ENCODE assay signal across 32 cellular contexts in genomic region chr18:48034651-48035555, GRCh38.
DNase-seq lines count a peak whose midpoint lies in the region; ATAC-seq and TF ChIP-seq lines count a peak whose summit lies in the region.
"Had no signal": no experiment of that assay in that cellular context is flagged by ENCODE, and none has a peak within 500 bp of the region (broad histone marks: within the 10 kb centered on the region; RNA-seq: fewer than 3 reads in every experiment).

No MANE protein-coding gene starts in this region.

- H3K18ac ChIP-seq in mesenchymal stem cell (ENCODE audit: low read depth in 1 of 2, low read length in 2 of 2) = no peak overlapping the region

- no peak overlapping the region for H2BK12ac ChIP-seq in mesenchymal stem cell (ENCODE audit: low read length in 2 of 2)

- DNase-seq in cardiac muscle cell (ENCODE audit: low read depth in 1 of 2, low spot score in 1 of 2) (peak in 1 of 2 donors; percentile 42), left ventricle myocardium superior (no peak), coronary artery (ENCODE audit: low spot score) (peak; percentile 58), ureter (ENCODE audit: low spot score) (peak; percentile 35), RKO (ENCODE audit: low spot score) (no peak), mesenchymal stem cell (no peak)
- peak; percentile 51 for DNase-seq in natural killer cell treated with Interleukin-12 subunit alpha and Interleukin-12 subunit beta and Interleukin-15 and Interleukin-18, amount 100 ng/mL, for 72 hours (ENCODE audit: low spot score)
- DNase-seq in naive thymus-derived CD8-positive, alpha-beta T cell = no peak
- DNase-seq: activated CD4-positive, alpha-beta memory T cell treated with anti-CD3 and anti-CD28 coated beads, Interleukin-2, amount 10 ng/mL, durations not matched to agents 7 days and 5 days; activated CD4-positive, alpha-beta T cell treated with anti-CD3 and anti-CD28 coated beads for 1 hour; activated CD8-positive, alpha-beta memory T cell treated with anti-CD3 and anti-CD28 coated beads, Interleukin-2, amount 50 U/mL, for 48 hours; AML-193; CD8-positive, alpha-beta T cell; central memory CD4-positive, alpha-beta T cell; dermis blood vessel endothelial cell; DMS 273 treated with DMSO at 0.1 percent for 48 hours; Kasumi-1; NCI-H146; NCI-H510A treated with DMSO at 0.1 percent for 48 hours; stimulated activated CD4-positive, alpha-beta T cell treated with anti-CD3 and anti-CD28 coated beads, Interleukin-12 subunit alpha, Interleukin-12 subunit beta, amount 100 ng/mL, for 4 hours; stimulated activated CD4-positive, alpha-beta T cell treated with anti-CD3 and anti-CD28 coated beads, Interleukin-4, amount 100 ng/mL, for 1 hour had no signal

- H3K27me3 ChIP-seq in cardiac muscle cell (no peaks in the 10 kb centered on the region), mesenchymal stem cell (ENCODE audit: control insufficient read depth in 1 of 2, insufficient read depth in 1 of 2, low read length in 2 of 2) (peaks cover 0 to under 1% of the 10 kb centered on the region in 2 experiments)
- H3K27me3 ChIP-seq: SJSA1, suprapubic skin had no signal

- intact Hi-C loops in left ventricle myocardium superior (cut with micrococcal nuclease) = loop anchor here (5.0 to 10.0 kb wide), 2 partner anchors 310 to 412 kb away; no protein-coding TSS in a partner anchor

- H3K27ac ChIP-seq in cardiac muscle cell (peak overlapping the region; percentile 0), coronary artery (peak overlapping the region in 1 of 2 donors; percentile 60), mesenchymal stem cell (ENCODE audit: low read length, poor library complexity, severe bottlenecking) (no peak overlapping the region)
- H3K27ac ChIP-seq: A549, lower lobe of right lung, SJSA1, suprapubic skin had no signal

- no peaks in the 10 kb centered on the region for H3K36me3 Mint-ChIP-seq in natural killer cell treated with Interleukin-12 subunit alpha and Interleukin-12 subunit beta and Interleukin-15 and Interleukin-18, amount 100 ng/mL, for 72 hours
- no peaks in the 10 kb centered on the region for H3K36me3 Mint-ChIP-seq in naive thymus-derived CD8-positive, alpha-beta T cell
- H3K36me3 Mint-ChIP-seq: activated naive CD4-positive, alpha-beta T cell treated with anti-CD3 and anti-CD28 coated beads, Interleukin-2, amount 50 U/mL, for 72 hours; CD8-positive, alpha-beta T cell; stimulated activated effector memory CD8-positive, alpha-beta T cell treated with anti-CD3 and anti-CD28 coated beads, Interleukin-12 subunit alpha, Interleukin-12 subunit beta, amount 100 ng/mL, for 72 hours had no signal

- H4K91ac ChIP-seq in mesenchymal stem cell (ENCODE audit: low read length) = no peak overlapping the region

- H3K4me1 ChIP-seq in cardiac muscle cell (ENCODE audit: low read depth) (peaks cover 6% of the 10 kb centered on the region), mesenchymal stem cell (ENCODE audit: control insufficient read depth, insufficient read depth, low read depth, low read length) (peaks cover 13% of the 10 kb centered on the region)
- H3K4me1 ChIP-seq: A549, SJSA1 had no signal

- H3K23ac ChIP-seq in mesenchymal stem cell (ENCODE audit: low read length in 2 of 2) = no peak overlapping the region

- H3K4me3 Mint-ChIP-seq in natural killer cell treated with Interleukin-12 subunit alpha and Interleukin-12 subunit beta and Interleukin-15 and Interleukin-18, amount 100 ng/mL, for 72 hours = no peak overlapping the region
- H3K4me3 Mint-ChIP-seq in naive thymus-derived CD8-positive, alpha-beta T cell = no peak overlapping the region
- H3K4me3 Mint-ChIP-seq: activated CD4-positive, alpha-beta memory T cell treated with anti-CD3 and anti-CD28 coated beads, Interleukin-2, amount 10 ng/mL, durations not matched to agents 7 days and 5 days; activated T-helper 17 cell treated with anti-CD3 and anti-CD28 coated beads, Interleukin-2, amount 50 U/mL, for 72 hours; CD8-positive, alpha-beta T cell; neural crest cell; stimulated activated effector memory CD8-positive, alpha-beta T cell treated with anti-CD3 and anti-CD28 coated beads, Interleukin-12 subunit alpha, Interleukin-12 subunit beta, amount 100 ng/mL, for 72 hours had no signal

- H3K27ac Mint-ChIP-seq in natural killer cell treated with Interleukin-12 subunit alpha and Interleukin-12 subunit beta and Interleukin-15 and Interleukin-18, amount 100 ng/mL, for 72 hours = no peak overlapping the region
- no peak overlapping the region for H3K27ac Mint-ChIP-seq in naive thymus-derived CD8-positive, alpha-beta T cell
- H3K27ac Mint-ChIP-seq: activated CD4-positive, alpha-beta memory T cell treated with anti-CD3 and anti-CD28 coated beads, Interleukin-2, amount 10 ng/mL, durations not matched to agents 7 days and 5 days; activated T-helper 17 cell treated with anti-CD3 and anti-CD28 coated beads, Interleukin-2, amount 50 U/mL, for 72 hours; CD8-positive, alpha-beta T cell; stimulated activated effector memory CD8-positive, alpha-beta T cell treated with anti-CD3 and anti-CD28 coated beads, Interleukin-12 subunit alpha, Interleukin-12 subunit beta, amount 100 ng/mL, for 72 hours had no signal

- no peak overlapping the region for H4K8ac ChIP-seq in mesenchymal stem cell (ENCODE audit: low read length)

- H2AFZ ChIP-seq in mesenchymal stem cell (ENCODE audit: low read depth, low read length) = no peak overlapping the region

- H3K4me3 ChIP-seq in cardiac muscle cell (no peak overlapping the region), coronary artery (no peak overlapping the region), mesenchymal stem cell (ENCODE audit: insufficient read depth in 1 of 2, low read depth in 1 of 2, low read length in 2 of 2) (no peak overlapping the region)
- H3K4me3 ChIP-seq: A549, lower lobe of right lung, SJSA1, suprapubic skin had no signal

- no peak overlapping the region for H2BK15ac ChIP-seq in mesenchymal stem cell (ENCODE audit: low read depth, poor library complexity, severe bottlenecking)

- H2BK5ac ChIP-seq in mesenchymal stem cell (ENCODE audit: low read depth, low read length, poor library complexity, severe bottlenecking) = no peak overlapping the region

- WGBS in mesenchymal stem cell = 84% methylated on average over 16 of the region's 16 CpGs

- no peak overlapping the region for H2AK5ac ChIP-seq in mesenchymal stem cell (ENCODE audit: low read length, severe bottlenecking)

- no peaks in the 10 kb centered on the region for H3K27me3 Mint-ChIP-seq in natural killer cell treated with Interleukin-12 subunit alpha and Interleukin-12 subunit beta and Interleukin-15 and Interleukin-18, amount 100 ng/mL, for 72 hours
- H3K27me3 Mint-ChIP-seq in naive thymus-derived CD8-positive, alpha-beta T cell = peaks cover 0 to 21% (median 4%) of the 10 kb centered on the region in 5 donors
- H3K27me3 Mint-ChIP-seq: activated CD4-positive, alpha-beta memory T cell treated with anti-CD3 and anti-CD28 coated beads, Interleukin-2, amount 10 ng/mL, durations not matched to agents 7 days and 5 days; activated T-helper 17 cell treated with anti-CD3 and anti-CD28 coated beads, Interleukin-2, amount 50 U/mL, for 72 hours had no signal

- no peak for ATAC-seq in left ventricle myocardium superior
- no peak for ATAC-seq in natural killer cell treated with Interleukin-12 subunit alpha and Interleukin-12 subunit beta and Interleukin-15 and Interleukin-18, amount 100 ng/mL, for 72 hours
- ATAC-seq in naive thymus-derived CD8-positive, alpha-beta T cell = no peak
- ATAC-seq: A549; activated naive CD4-positive, alpha-beta T cell treated with anti-CD3 and anti-CD28 coated beads, Interleukin-2, amount 50 U/mL, for 72 hours; activated T-helper 17 cell treated with anti-CD3 and anti-CD28 coated beads, Interleukin-2, amount 50 U/mL, for 72 hours; CD8-positive, alpha-beta T cell; HepG2; lower lobe of right lung; Panc1; right cardiac atrium; stimulated activated effector memory CD8-positive, alpha-beta T cell treated with anti-CD3 and anti-CD28 coated beads, Interleukin-12 subunit alpha, Interleukin-12 subunit beta, amount 100 ng/mL, for 72 hours had no signal

- H3K36me3 ChIP-seq in cardiac muscle cell (no peaks in the 10 kb centered on the region), mesenchymal stem cell (ENCODE audit: control insufficient read depth in 1 of 2, insufficient read depth in 2 of 2, low read depth in 1 of 2, low read length in 2 of 2) (no peaks in the 10 kb centered on the region)
- H3K36me3 ChIP-seq: lower lobe of right lung, SJSA1 had no signal

- H3K9me3 ChIP-seq in cardiac muscle cell (ENCODE audit: low read depth) = no peaks in the 10 kb centered on the region
- no peaks in the 10 kb centered on the region for H3K9me3 ChIP-seq in mesenchymal stem cell (ENCODE audit: control insufficient read depth, low read length)
- H3K9me3 ChIP-seq: A549, lower lobe of right lung, SJSA1, suprapubic skin had no signal

- POLR2A ChIA-PET in naive thymus-derived CD8-positive, alpha-beta T cell (lab: Charles Lee) = no interaction called here

- H3K79me1 ChIP-seq in mesenchymal stem cell (replicated peaks; ENCODE audit: low read length, poor library complexity, severe bottlenecking) = no peaks in the 10 kb centered on the region

- H3K4me2 ChIP-seq in mesenchymal stem cell (ENCODE audit: low read length, poor library complexity, severe bottlenecking) = no peak overlapping the region
- H3K4me2 ChIP-seq: A549 had no signal

- no peak overlapping the region for H3K4ac ChIP-seq in mesenchymal stem cell (ENCODE audit: low read depth in 1 of 2, low read length in 2 of 2)

- no peak overlapping the region for H2BK120ac ChIP-seq in mesenchymal stem cell (ENCODE audit: low read depth, low read length)

- TF ChIP-seq CTCF in cardiac muscle cell (IDR thresholded peaks at IDR 0.05; ENCODE audit: low read depth, low read length) (no peak), coronary artery (IDR thresholded peaks at IDR 0.05) (no peak)

- H3K14ac ChIP-seq in mesenchymal stem cell (ENCODE audit: low read length in 2 of 2) = no peak overlapping the region

- no peak overlapping the region for H3K9ac ChIP-seq in mesenchymal stem cell (ENCODE audit: low read length)

- H3K4me1 Mint-ChIP-seq in natural killer cell treated with Interleukin-12 subunit alpha and Interleukin-12 subunit beta and Interleukin-15 and Interleukin-18, amount 100 ng/mL, for 72 hours (ENCODE audit: low read depth in 2 of 2) = no peaks in the 10 kb centered on the region
- peaks cover 0 to 6% (median 0%) of the 10 kb centered on the region in 4 donors for H3K4me1 Mint-ChIP-seq in naive thymus-derived CD8-positive, alpha-beta T cell
- H3K4me1 Mint-ChIP-seq: activated CD4-positive, alpha-beta memory T cell treated with anti-CD3 and anti-CD28 coated beads, Interleukin-2, amount 10 ng/mL, durations not matched to agents 7 days and 5 days; activated T-helper 17 cell treated with anti-CD3 and anti-CD28 coated beads, Interleukin-2, amount 50 U/mL, for 72 hours; neural crest cell; stimulated activated effector memory CD8-positive, alpha-beta T cell treated with anti-CD3 and anti-CD28 coated beads, Interleukin-12 subunit alpha, Interleukin-12 subunit beta, amount 100 ng/mL, for 72 hours had no signal

- H3K9me3 Mint-ChIP-seq in natural killer cell treated with Interleukin-12 subunit alpha and Interleukin-12 subunit beta and Interleukin-15 and Interleukin-18, amount 100 ng/mL, for 72 hours = no peaks in the 10 kb centered on the region
- no peaks in the 10 kb centered on the region for H3K9me3 Mint-ChIP-seq in naive thymus-derived CD8-positive, alpha-beta T cell
- H3K9me3 Mint-ChIP-seq: activated CD4-positive, alpha-beta memory T cell treated with anti-CD3 and anti-CD28 coated beads, Interleukin-2, amount 10 ng/mL, durations not matched to agents 7 days and 5 days; activated naive CD4-positive, alpha-beta T cell treated with anti-CD3 and anti-CD28 coated beads, Interleukin-2, amount 50 U/mL, for 72 hours; activated T-helper 17 cell treated with anti-CD3 and anti-CD28 coated beads, Interleukin-2, amount 50 U/mL, for 72 hours; CD8-positive, alpha-beta T cell; neural crest cell; stimulated activated effector memory CD8-positive, alpha-beta T cell treated with anti-CD3 and anti-CD28 coated beads, Interleukin-12 subunit alpha, Interleukin-12 subunit beta, amount 100 ng/mL, for 72 hours had no signal

Comparison
In these comparisons a context has a peak if more than half of its experiments do, and no peak if none do; other contexts are left out.
1. DNase-seq: peak in coronary artery (single experiment), natural killer cell treated with Interleukin-12 subunit alpha and Interleukin-12 subunit beta and Interleukin-15 and Interleukin-18, amount 100 ng/mL, for 72 hours (single experiment) and ureter (single experiment); none in left ventricle myocardium superior (single experiment), naive thymus-derived CD8-positive, alpha-beta T cell (0 of 10), RKO (single experiment) and mesenchymal stem cell (single experiment).